In the genomic region with DNA sequence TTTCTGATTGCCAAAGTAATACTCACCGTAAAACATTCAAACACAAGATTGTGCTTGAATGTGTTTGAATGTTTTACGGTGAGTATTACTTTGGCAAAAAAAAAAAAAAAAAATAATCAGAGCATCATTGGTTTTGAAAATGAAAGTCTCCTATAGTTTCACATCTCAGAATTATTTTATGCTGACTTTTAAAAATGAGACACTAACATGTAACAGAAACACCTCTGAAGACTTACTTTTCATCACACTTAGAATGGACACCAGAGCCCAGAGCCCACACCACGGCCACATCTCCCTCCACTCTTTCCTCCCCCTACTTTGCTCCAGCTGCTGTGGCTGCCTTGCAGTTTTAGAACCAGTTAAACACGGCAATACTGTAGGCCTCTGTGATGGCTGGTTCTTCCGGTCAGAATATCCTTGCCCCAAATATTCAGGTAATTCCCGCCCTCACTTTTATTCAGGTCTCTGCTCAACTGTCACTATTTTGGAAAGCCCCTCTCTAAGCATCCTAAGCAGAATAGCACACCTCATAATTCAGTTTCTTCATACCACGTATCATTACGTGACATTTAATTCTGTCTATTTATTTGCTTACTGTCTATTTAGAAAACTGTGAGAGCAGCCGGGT, we compare ENCODE assay signal across 21 cellular contexts.
DNase-seq lines count a peak whose midpoint lies in the region; ATAC-seq lines count a peak whose summit lies in the region.
"Had no signal": no experiment of that assay in that cellular context is flagged by ENCODE, and none has a peak within 500 bp of the region (broad histone marks: within the 10 kb centered on the region; RNA-seq: fewer than 3 reads in every experiment).

No MANE protein-coding gene starts in this region.

- H3K27me3 ChIP-seq in naive thymus-derived CD4-positive, alpha-beta T cell (ENCODE audit: control insufficient read depth in 2 of 2, insufficient read depth in 2 of 2, low read length in 2 of 2): no peaks in the 10 kb centered on the region

- H3K4me3 ChIP-seq in naive thymus-derived CD4-positive, alpha-beta T cell (ENCODE audit: low read length): no peak overlapping the region
- H3K4me3 ChIP-seq: esophagus squamous epithelium, HAP-1 had no signal

- POLR2A ChIA-PET in naive thymus-derived CD4-positive, alpha-beta T cell (lab: Charles Lee): no interaction called here

- DNase-seq in activated T-cell treated with anti-CD3 and anti-CD28 coated beads, Interleukin-2, amount 50 U/mL, for 24 hours: no peak
- DNase-seq in activated T-cell treated with anti-CD3 and anti-CD28 coated beads for 4 hours (no peak), caudate nucleus (lab: John Stamatoyannopoulos, UW) (no peak), DMS 273 treated with DMSO at 0.1 percent for 48 hours (lab: John Stamatoyannopoulos, UW) (no peak)
- no peak for DNase-seq in naive thymus-derived CD4-positive, alpha-beta T cell
- DNase-seq: activated CD4-positive, alpha-beta T cell treated with anti-CD3 and anti-CD28 coated beads, Interleukin-2, amount 10 ng/mL, durations not matched to agents 24 days and 14 days; activated T-cell treated with anti-CD3 and anti-CD28 coated beads, Interleukin-2, amount 50 U/mL, for 1 hour; effector memory CD4-positive, alpha-beta T cell; esophagus squamous epithelium; kidney; NCI-H2107; NCI-H510A treated with DMSO at 0.1 percent for 48 hours; right cardiac atrium; stimulated activated CD4-positive, alpha-beta T cell treated with anti-CD3 and anti-CD28 coated beads, Interleukin-12 subunit alpha, Interleukin-12 subunit beta, amount 100 ng/mL, for 4 hours had no signal

- no peaks in the 10 kb centered on the region for H3K27me3 Mint-ChIP-seq in activated T-cell treated with anti-CD3 and anti-CD28 coated beads, Interleukin-2, amount 50 U/mL, for 24 hours
- H3K27me3 Mint-ChIP-seq in IgD-negative memory B cell: no peaks in the 10 kb centered on the region
- H3K27me3 Mint-ChIP-seq in naive thymus-derived CD4-positive, alpha-beta T cell: no peaks in the 10 kb centered on the region
- H3K27me3 Mint-ChIP-seq: activated CD4-positive, alpha-beta T cell treated with anti-CD3 and anti-CD28 coated beads, Interleukin-2, amount 10 ng/mL, durations not matched to agents 24 days and 14 days; activated naive CD4-positive, alpha-beta T cell treated with anti-CD3 and anti-CD28 coated beads, Interleukin-2, amount 50 U/mL, for 24 hours had no signal

- H3K4me3 Mint-ChIP-seq in activated T-cell treated with anti-CD3 and anti-CD28 coated beads, Interleukin-2, amount 50 U/mL, for 24 hours: no peak overlapping the region
- peak overlapping the region in 3 of 4 donors; percentile 2 to 82 (median 49) for H3K4me3 Mint-ChIP-seq in IgD-negative memory B cell
- no peak overlapping the region for H3K4me3 Mint-ChIP-seq in naive thymus-derived CD4-positive, alpha-beta T cell
- H3K4me3 Mint-ChIP-seq: activated CD4-positive, alpha-beta T cell treated with anti-CD3 and anti-CD28 coated beads, Interleukin-2, amount 10 ng/mL, durations not matched to agents 24 days and 14 days; activated naive CD4-positive, alpha-beta T cell treated with anti-CD3 and anti-CD28 coated beads, Interleukin-2, amount 50 U/mL, for 24 hours had no signal

- H3K27ac Mint-ChIP-seq in activated T-cell treated with anti-CD3 and anti-CD28 coated beads, Interleukin-2, amount 50 U/mL, for 24 hours: peak overlapping the region; percentile 57
- peak overlapping the region; percentile 10 to 95 (median 83) for H3K27ac Mint-ChIP-seq in IgD-negative memory B cell
- H3K27ac Mint-ChIP-seq in naive thymus-derived CD4-positive, alpha-beta T cell: peak overlapping the region in 2 of 9 donors; percentile 37 to 55
- H3K27ac Mint-ChIP-seq: activated CD4-positive, alpha-beta T cell treated with anti-CD3 and anti-CD28 coated beads, Interleukin-2, amount 10 ng/mL, durations not matched to agents 24 days and 14 days; activated naive CD4-positive, alpha-beta T cell treated with anti-CD3 and anti-CD28 coated beads, Interleukin-2, amount 50 U/mL, for 24 hours had no signal

- no peaks in the 10 kb centered on the region for H3K36me3 Mint-ChIP-seq in activated T-cell treated with anti-CD3 and anti-CD28 coated beads, Interleukin-2, amount 50 U/mL, for 24 hours (ENCODE audit: low read depth)
- peaks cover 9% of the 10 kb centered on the region for H3K36me3 Mint-ChIP-seq in IgD-negative memory B cell
- peaks cover 0 to 6% (median 0%) of the 10 kb centered on the region in 5 donors for H3K36me3 Mint-ChIP-seq in naive thymus-derived CD4-positive, alpha-beta T cell
- H3K36me3 Mint-ChIP-seq: activated naive CD4-positive, alpha-beta T cell treated with anti-CD3 and anti-CD28 coated beads, Interleukin-2, amount 50 U/mL, for 24 hours had no signal

- H3K9me3 ChIP-seq in naive thymus-derived CD4-positive, alpha-beta T cell (ENCODE audit: control insufficient read depth in 2 of 3, low read length in 3 of 3): no peaks in the 10 kb centered on the region
- H3K9me3 ChIP-seq: esophagus squamous epithelium, HAP-1 had no signal

- no peaks in the 10 kb centered on the region for H3K9me3 Mint-ChIP-seq in activated T-cell treated with anti-CD3 and anti-CD28 coated beads, Interleukin-2, amount 50 U/mL, for 24 hours
- H3K9me3 Mint-ChIP-seq in IgD-negative memory B cell: no peaks in the 10 kb centered on the region
- peaks cover 0 to 2% (median 0%) of the 10 kb centered on the region in 11 donors for H3K9me3 Mint-ChIP-seq in naive thymus-derived CD4-positive, alpha-beta T cell
- H3K9me3 Mint-ChIP-seq: activated CD4-positive, alpha-beta T cell treated with anti-CD3 and anti-CD28 coated beads, Interleukin-2, amount 10 ng/mL, durations not matched to agents 24 days and 14 days; activated naive CD4-positive, alpha-beta T cell treated with anti-CD3 and anti-CD28 coated beads, Interleukin-2, amount 50 U/mL, for 24 hours had no signal

- H3K4me1 Mint-ChIP-seq in activated T-cell treated with anti-CD3 and anti-CD28 coated beads, Interleukin-2, amount 50 U/mL, for 24 hours (ENCODE audit: low read depth): peaks cover 14% of the 10 kb centered on the region
- H3K4me1 Mint-ChIP-seq in IgD-negative memory B cell: peaks cover 5 to 12% (median 11%) of the 10 kb centered on the region in 3 donors
- H3K4me1 Mint-ChIP-seq in naive thymus-derived CD4-positive, alpha-beta T cell: peaks cover 0 to 24% (median 7%) of the 10 kb centered on the region in 7 donors

- CTCF ChIA-PET in naive thymus-derived CD4-positive, alpha-beta T cell (lab: Charles Lee): interaction anchor here (0.9 kb wide), 1 partner anchor 12 kb away, joined by 3 read pairs; no protein-coding TSS in a partner anchor

- H3K4me1 ChIP-seq in naive thymus-derived CD4-positive, alpha-beta T cell (ENCODE audit: control insufficient read depth in 2 of 2, insufficient read depth in 2 of 2, low read length in 2 of 2): peaks cover 0 to 13% of the 10 kb centered on the region in 2 donors

- H3K27ac ChIP-seq in caudate nucleus (ENCODE audit: low read depth, low read length): peak overlapping the region; percentile 42
- H3K27ac ChIP-seq in naive thymus-derived CD4-positive, alpha-beta T cell (ENCODE audit: low read depth, low read length): no peak overlapping the region
- H3K27ac ChIP-seq: C4-2B, esophagus squamous epithelium had no signal

- H3K36me3 ChIP-seq in naive thymus-derived CD4-positive, alpha-beta T cell (ENCODE audit: control insufficient read depth in 2 of 3, insufficient read depth in 3 of 3, low read length in 3 of 3): no peaks in the 10 kb centered on the region
- H3K36me3 ChIP-seq: esophagus squamous epithelium, HAP-1 had no signal

- no peak for ATAC-seq in naive thymus-derived CD4-positive, alpha-beta T cell
- ATAC-seq in GM19324 (IDR thresholded peaks at IDR 0.05; ENCODE audit: low FRiP score, unreplicated experiment) (no peak), HG03565 (IDR thresholded peaks at IDR 0.05; ENCODE audit: unreplicated experiment) (no peak)
- ATAC-seq: right cardiac atrium, Right ventricle myocardium inferior had no signal

- intact Hi-C loops in naive thymus-derived CD4-positive, alpha-beta T cell (cut with micrococcal nuclease): no loop called here

Comparison
In these comparisons a context has a peak if more than half of its experiments do, and no peak if none do; other contexts are left out.
1. H3K4me3 Mint-ChIP-seq: peak in IgD-negative memory B cell (3 of 4); none in activated T-cell treated with anti-CD3 and anti-CD28 coated beads, Interleukin-2, amount 50 U/mL, for 24 hours (single experiment) and naive thymus-derived CD4-positive, alpha-beta T cell (0 of 10).